1 cellular context compared by ENCODE assay signal in the genomic region with DNA sequence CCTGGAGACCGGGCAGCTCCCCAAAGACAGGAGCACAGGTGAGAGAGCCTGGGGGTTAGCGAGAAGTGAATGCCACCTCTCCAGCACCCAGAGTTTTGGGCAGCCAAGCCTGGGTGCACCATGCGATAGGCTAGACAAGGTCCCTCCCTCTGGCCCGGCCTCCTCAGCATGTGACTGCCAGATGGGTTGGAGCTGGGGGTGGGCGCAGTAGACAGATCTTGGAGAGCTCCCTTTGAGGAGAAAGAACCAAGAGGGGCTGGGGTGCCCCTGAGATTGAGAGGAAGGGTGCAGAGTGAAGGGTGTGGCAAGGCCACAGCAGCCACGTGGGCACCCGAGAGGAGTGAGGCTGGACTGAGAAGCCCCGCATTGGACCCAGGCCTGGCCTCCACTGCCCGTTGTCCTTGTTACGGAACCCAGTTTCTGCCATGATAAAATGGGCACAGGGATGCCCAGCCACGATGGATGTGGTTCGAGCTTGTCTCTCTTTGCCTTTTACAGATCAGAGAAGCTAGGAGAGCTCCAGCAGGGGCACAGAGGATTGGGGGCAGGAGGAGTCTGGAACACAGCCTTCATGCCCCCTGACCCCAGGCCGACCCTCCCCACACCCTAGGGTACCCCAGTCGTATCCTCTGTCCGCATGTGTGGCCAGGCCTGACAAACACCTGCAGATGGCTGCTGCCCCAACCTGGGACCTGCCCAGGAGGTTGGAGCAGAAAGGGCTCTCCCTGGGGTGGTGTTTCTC.
TF ChIP-seq lines count a peak whose summit lies in the region.

No MANE protein-coding gene starts in this region.

TF ChIP-seq in SK-N-SH treated with all-trans-retinoic acid at 6 μM for 48 hours, 23 proteins besides CTCF, POLR2A, EP300 and RAD21 (continued from another document):
- TF ChIP-seq, protein P1, sequence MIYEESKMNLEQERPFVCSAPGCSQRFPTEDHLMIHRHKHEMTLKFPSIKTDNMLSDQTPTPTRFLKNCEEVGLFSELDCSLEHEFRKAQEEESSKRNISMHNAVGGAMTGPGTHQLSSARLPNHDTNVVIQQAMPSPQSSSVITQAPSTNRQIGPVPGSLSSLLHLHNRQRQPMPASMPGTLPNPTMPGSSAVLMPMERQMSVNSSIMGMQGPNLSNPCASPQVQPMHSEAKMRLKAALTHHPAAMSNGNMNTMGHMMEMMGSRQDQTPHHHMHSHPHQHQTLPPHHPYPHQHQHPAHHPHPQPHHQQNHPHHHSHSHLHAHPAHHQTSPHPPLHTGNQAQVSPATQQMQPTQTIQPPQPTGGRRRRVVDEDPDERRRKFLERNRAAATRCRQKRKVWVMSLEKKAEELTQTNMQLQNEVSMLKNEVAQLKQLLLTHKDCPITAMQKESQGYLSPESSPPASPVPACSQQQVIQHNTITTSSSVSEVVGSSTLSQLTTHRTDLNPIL (CRISPR knock-in tag; IDR thresholded peaks at IDR 0.05; ENCODE audit: low read depth): no peak
- TF ChIP-seq CSDC2 (CRISPR knock-in tag; IDR thresholded peaks at IDR 0.05) (no peak), BACH2 (CRISPR knock-in tag; IDR thresholded peaks at IDR 0.05; ENCODE audit: borderline replicate concordance) (no peak), ZNF8 (CRISPR knock-in tag; IDR thresholded peaks at IDR 0.05) (no peak)
